ENCODE assay signal across 18 cellular contexts in genomic region chr9:33123632-33124031, GRCh38.
"Had no signal": no experiment of that assay in that cellular context is flagged by ENCODE, and none has a peak within 500 bp of the region (broad histone marks: within the 10 kb centered on the region; RNA-seq: fewer than 3 reads in every experiment).

No MANE protein-coding gene starts in this region.

- H3K27ac Mint-ChIP-seq: activated CD4-positive, alpha-beta memory T cell treated with anti-CD3 and anti-CD28 coated beads, Interleukin-2, amount 10 ng/mL, durations not matched to agents 7 days and 5 days; activated T-helper 1 cell treated with anti-CD3 and anti-CD28 coated beads, Interleukin-12 subunit alpha, Interleukin-12 subunit beta, Interleukin-2, Interleukin-4 antibody, amounts not matched to agents 30 ng/mL and 10 ng/mL and 1 ng/mL, durations not matched to agents 14 hours and 24 hours and 36 hours had no signal

- H3K4me3 ChIP-seq: ascending aorta, breast epithelium, gastrocnemius medialis, heart right ventricle, lung, stomach, testis, upper lobe of right lung had no signal

- H3K9me3 Mint-ChIP-seq: activated CD4-positive, alpha-beta memory T cell treated with anti-CD3 and anti-CD28 coated beads, Interleukin-2, amount 10 ng/mL, durations not matched to agents 7 days and 5 days; activated T-helper 1 cell treated with anti-CD3 and anti-CD28 coated beads, Interleukin-12 subunit alpha, Interleukin-12 subunit beta, Interleukin-2, Interleukin-4 antibody, amounts not matched to agents 30 ng/mL and 10 ng/mL and 1 ng/mL, durations not matched to agents 14 hours and 24 hours and 36 hours; T-cell had no signal

- ATAC-seq: gastrocnemius medialis, left cardiac atrium, upper lobe of right lung had no signal

- H3K4me3 Mint-ChIP-seq: activated CD4-positive, alpha-beta memory T cell treated with anti-CD3 and anti-CD28 coated beads, Interleukin-2, amount 10 ng/mL, durations not matched to agents 7 days and 5 days; activated T-helper 1 cell treated with anti-CD3 and anti-CD28 coated beads, Interleukin-12 subunit alpha, Interleukin-12 subunit beta, Interleukin-2, Interleukin-4 antibody, amounts not matched to agents 30 ng/mL and 10 ng/mL and 1 ng/mL, durations not matched to agents 14 hours and 24 hours and 36 hours; T-cell had no signal

- H3K4me1 ChIP-seq: breast epithelium had no signal

- DNase-seq: activated CD4-positive, alpha-beta memory T cell treated with anti-CD3 and anti-CD28 coated beads, Interleukin-2, amount 10 ng/mL, durations not matched to agents 7 days and 5 days; activated CD8-positive, alpha-beta memory T cell treated with anti-CD3 and anti-CD28 coated beads, Interleukin-2, amount 50 U/mL, for 48 hours; activated naive CD4-positive, alpha-beta T cell treated with Interleukin-2 at 50 U/mL for 16 hours; erythroblast; gastrocnemius medialis; heart right ventricle; left cardiac atrium; SK-N-SH; stimulated activated CD4-positive, alpha-beta T cell treated with anti-CD3 and anti-CD28 coated beads, Interleukin-4, amount 100 ng/mL, for 24 hours; stomach; T-cell; testis; upper lobe of right lung had no signal

- H3K27ac ChIP-seq: ascending aorta, breast epithelium, gastrocnemius medialis, stomach, upper lobe of right lung had no signal

- H3K27me3 ChIP-seq: ascending aorta, breast epithelium, gastrocnemius medialis, heart right ventricle, neutrophil, stomach, testis, upper lobe of right lung had no signal

- H3K36me3 ChIP-seq: breast epithelium had no signal

- H3K9ac ChIP-seq: SK-N-SH had no signal

- H3K9me3 ChIP-seq: ascending aorta, breast epithelium, gastrocnemius medialis, heart right ventricle, neutrophil, SK-N-SH, stomach, testis, upper lobe of right lung had no signal

- H3K27me3 Mint-ChIP-seq: activated CD4-positive, alpha-beta memory T cell treated with anti-CD3 and anti-CD28 coated beads, Interleukin-2, amount 10 ng/mL, durations not matched to agents 7 days and 5 days; T-cell had no signal
